8 cellular contexts compared by ENCODE assay signal in the genomic region with DNA sequence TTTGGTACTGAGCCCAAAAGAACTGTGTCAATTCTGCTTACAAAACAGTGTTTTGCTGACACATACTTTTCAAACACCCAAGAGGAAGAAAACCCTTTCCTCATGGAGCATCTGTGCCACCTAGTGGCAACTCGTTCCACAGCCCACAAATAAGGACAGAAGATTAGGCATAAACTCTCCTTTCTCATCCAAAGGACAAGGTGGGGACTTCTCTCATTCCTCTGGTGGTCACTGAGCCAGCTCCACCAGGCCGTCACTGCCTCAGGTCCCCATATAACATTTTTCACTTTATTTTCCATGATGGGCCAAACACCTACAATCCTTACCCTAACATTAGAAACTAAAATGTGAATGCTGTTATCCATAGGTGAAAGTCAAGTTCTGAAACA.
DNase-seq lines count a peak whose midpoint lies in the region; ATAC-seq and TF ChIP-seq lines count a peak whose summit lies in the region.

No MANE protein-coding gene starts in this region.

- H3K36me3 Mint-ChIP-seq in T-cell = peaks cover 33% of the 10 kb centered on the region

- no peaks in the 10 kb centered on the region for H3K27me3 ChIP-seq in right atrium auricular region

- no peaks in the 10 kb centered on the region for H3K9me3 Mint-ChIP-seq in T-cell

- H3K9me3 ChIP-seq in right atrium auricular region = no peaks in the 10 kb centered on the region

- ATAC-seq in T-cell (replicated peaks in 1 of 4) (peak in 3 of 4 experiments; percentile 43 to 47 (median 45)), GM19395 (IDR thresholded peaks at IDR 0.05; ENCODE audit: unreplicated experiment) (no peak), HG03432 (IDR thresholded peaks at IDR 0.05; ENCODE audit: unreplicated experiment) (no peak)

- peak overlapping the region; percentile 87 to 93 for H3K27ac ChIP-seq in right atrium auricular region

- H3K4me3 Mint-ChIP-seq in T-cell = no peak overlapping the region

- H3K4me1 ChIP-seq in right atrium auricular region = peaks cover 0 to 43% of the 10 kb centered on the region in 2 donors

- H3K36me3 ChIP-seq in right atrium auricular region = peaks cover 15% of the 10 kb centered on the region

- TF ChIP-seq CTCF in right atrium auricular region (IDR thresholded peaks at IDR 0.05) = peak; percentile 76 to 94

- peaks cover 39 to 41% (median 39%) of the 10 kb centered on the region in 3 donors for H3K4me1 Mint-ChIP-seq in T-cell

- no peak overlapping the region for H3K4me3 ChIP-seq in right atrium auricular region

- POLR2A ChIA-PET in T-cell (lab: Charles Lee) = no interaction called here

- peak; percentile 61 for DNase-seq in GF-D8 (lab: John Stamatoyannopoulos, UW)
- peak; percentile 30 for DNase-seq in NCI-H1105 (lab: John Stamatoyannopoulos, UW)
- peak; percentile 46 to 83 (median 68) for DNase-seq in T-cell
- peak in 53 of 58 donors; percentile 10 to 88 (median 69) for DNase-seq in anterior cingulate cortex (lab: John Stamatoyannopoulos, UW)
- peak; percentile 91 for DNase-seq in right atrium auricular region (ENCODE audit: low spot score)
- DNase-seq in putamen (ENCODE audit: low spot score) = peak; percentile 91

- peak overlapping the region in 1 of 2 donors; percentile 0 for H3K27ac Mint-ChIP-seq in T-cell

- H3K27me3 Mint-ChIP-seq in T-cell = no peaks in the 10 kb centered on the region

- CTCF ChIA-PET in T-cell (lab: Charles Lee) = interaction anchor here (0.5 to 2.9 kb wide), 8 partner anchors 16 to 339 kb away, joined by 3 to 13 read pairs (median 6); no protein-coding TSS in a partner anchor

Comparison
In these comparisons a context has a peak if more than half of its experiments do, and no peak if none do; other contexts are left out.
1. DNase-seq: peak in every context shown above with its lines; median percentile 91 in right atrium auricular region; 91 in putamen; 69 in anterior cingulate cortex; 68 in T-cell; 61 in GF-D8; 30 in NCI-H1105.
2. ATAC-seq: peak in T-cell (3 of 4); none in GM19395 (single experiment) and HG03432 (single experiment).